Comparison of ENCODE assay signal across 1 cellular context in genomic region chr7:92437956-92438491, GRCh38.
TF ChIP-seq lines count a peak whose summit lies in the region.

No MANE protein-coding gene starts in this region.

TF ChIP-seq in GM23338, 12 proteins besides CTCF, POLR2A, EP300 and RAD21 (continued from another document):
- TF ChIP-seq ZNF462 (CRISPR knock-in tag; IDR thresholded peaks at IDR 0.05) (no peak), REST (IDR thresholded peaks at IDR 0.05; ENCODE audit: unreplicated experiment) (no peak), EZH2phosphoT487 (IDR thresholded peaks at IDR 0.05; ENCODE audit: unreplicated experiment) (no peak), CREB1 (CRISPR knock-in tag; IDR thresholded peaks at IDR 0.05; ENCODE audit: low read depth) (no peak), ETS1 (IDR thresholded peaks at IDR 0.05) (no peak)
